9 cellular contexts compared by ENCODE assay signal in the genomic region with DNA sequence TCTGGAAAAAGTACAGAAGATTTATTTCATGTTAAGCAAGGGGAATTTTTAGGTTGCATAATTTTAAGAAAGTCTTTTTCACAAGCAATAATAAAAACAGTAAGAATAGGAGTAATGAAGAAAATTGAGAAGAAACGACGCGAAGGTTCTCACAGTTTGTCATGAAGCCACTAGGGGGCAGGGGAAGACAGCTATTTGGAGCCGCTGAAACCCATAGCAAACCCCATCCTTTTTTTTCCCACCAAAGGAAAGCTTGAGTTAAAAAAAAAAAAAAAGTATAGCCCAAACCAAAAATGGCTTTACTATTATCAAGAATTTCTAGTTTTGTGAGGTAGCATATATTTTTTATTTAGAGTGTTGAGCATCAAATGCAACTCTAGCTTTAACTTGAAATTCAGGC.
DNase-seq lines count a peak whose midpoint lies in the region; ATAC-seq and TF ChIP-seq lines count a peak whose summit lies in the region.
"Had no signal": no experiment of that assay in that cellular context is flagged by ENCODE, and none has a peak within 500 bp of the region (broad histone marks: within the 10 kb centered on the region; RNA-seq: fewer than 3 reads in every experiment).

No MANE protein-coding gene starts in this region.

- H3K79me1 ChIP-seq in H9 (ENCODE audit: insufficient read depth, low read depth, low read length, poor library complexity, severe bottlenecking) = no peaks in the 10 kb centered on the region

- H3K79me2 ChIP-seq in H9 (ENCODE audit: insufficient read depth, low read length) = no peaks in the 10 kb centered on the region
- H3K79me2 ChIP-seq in fibroblast of lung (ENCODE audit: control insufficient read depth, insufficient read depth, low read length) = no peaks in the 10 kb centered on the region

- no peak overlapping the region for H3K14ac ChIP-seq in H9 (ENCODE audit: insufficient read depth, low read length)

- H2BK12ac ChIP-seq in H9 (ENCODE audit: insufficient read length, low read depth, low read length) = no peak overlapping the region

- ATAC-seq in GM19351 (IDR thresholded peaks at IDR 0.05; ENCODE audit: unreplicated experiment) = no peak

- H2BK20ac ChIP-seq in H9 (ENCODE audit: low read depth, low read length, poor library complexity, severe bottlenecking) = no peak overlapping the region

- H3K27me3 Mint-ChIP-seq in H9 (ENCODE audit: low read depth) = peaks cover 12% of the 10 kb centered on the region

- in situ Hi-C loops in Caki2 (cut with HindIII; ENCODE audit: low pct_unique_long_range_greater_than_20kb, low sequenced_read_pairs) = no loop called here

- H3K27ac Mint-ChIP-seq in H9 = no peak overlapping the region
- H3K27ac Mint-ChIP-seq: T-helper 1 cell treated with Interleukin-12 subunit alpha and Interleukin-12 subunit beta and Interleukin-4 antibody, amounts not matched to agents 30 μg/mL and 1 μg/mL, for 36 hours had no signal

- H2BK5ac ChIP-seq in H9 (ENCODE audit: insufficient read length, low read length) = no peak overlapping the region

- no peak overlapping the region for H4K91ac ChIP-seq in H9 (ENCODE audit: insufficient read length, low read depth, low read length)

- H3K56ac ChIP-seq in H9 (ENCODE audit: insufficient read length, low read depth, low read length) = no peak overlapping the region

- H2AFZ ChIP-seq in H9 (ENCODE audit: low read length) (no peak overlapping the region), fibroblast of lung (ENCODE audit: low read length) (no peak overlapping the region)

- no CpG with 5 or more reads among the region's 4 CpGs for WGBS in H9 (ENCODE audit: extremely low coverage, insufficient read length, low lambda C conversion rate)

- H3K27ac ChIP-seq in H9 (ENCODE audit: insufficient read length, low read depth, low read length) (no peak overlapping the region), fibroblast of lung (ENCODE audit: insufficient read depth, low read length) (no peak overlapping the region), neutrophil (no peak overlapping the region), vagina (no peak overlapping the region)

- no peak overlapping the region for H3K4me3 Mint-ChIP-seq in H9
- H3K4me3 Mint-ChIP-seq: T-helper 1 cell treated with Interleukin-12 subunit alpha and Interleukin-12 subunit beta and Interleukin-4 antibody, amounts not matched to agents 30 μg/mL and 1 μg/mL, for 36 hours had no signal

- intact Hi-C loops in vagina (cut with DNase I) = loop anchor here (5.0 kb wide), 1 partner anchor 426 kb away; no protein-coding TSS in a partner anchor

- H3K23ac ChIP-seq in H9 (ENCODE audit: insufficient read length, low read depth, low read length) = no peak overlapping the region

- H3K4ac ChIP-seq in H9 (ENCODE audit: low read depth, low read length) = no peak overlapping the region

- H3K4me1 ChIP-seq in H9 (ENCODE audit: insufficient read depth, low read length) (no peaks in the 10 kb centered on the region), fibroblast of lung (ENCODE audit: control insufficient read depth, extremely low read depth, insufficient read depth, low read length) (no peaks in the 10 kb centered on the region), neutrophil (ENCODE audit: control insufficient read depth in 1 of 2, insufficient read depth in 1 of 2, low read depth in 1 of 2, low read length in 1 of 2) (no peaks in the 10 kb centered on the region), vagina (no peaks in the 10 kb centered on the region)

- H4K5ac ChIP-seq in H9 (ENCODE audit: insufficient read length, low read depth, low read length) = no peak overlapping the region

- no peak for TF ChIP-seq POLR2A in vagina (IDR thresholded peaks at IDR 0.05)

- no peak overlapping the region for H3K4me2 ChIP-seq in H9 (ENCODE audit: insufficient read depth, insufficient read length, low read length)
- no peak overlapping the region for H3K4me2 ChIP-seq in fibroblast of lung (ENCODE audit: extremely low read depth, insufficient read depth, low read length)

- peak; percentile 89 for TF ChIP-seq CTCF in H9 (conservative IDR thresholded peaks at IDR 0.05)
- peak; percentile 87 to 90 for TF ChIP-seq CTCF in fibroblast of lung (conservative IDR thresholded peaks at IDR 0.05 in 1 of 2, IDR thresholded peaks at IDR 0.05 in 1 of 2; ENCODE audit: low read depth in 1 of 2, low read length in 2 of 2)
- peak; percentile 59 for TF ChIP-seq CTCF in neutrophil (IDR thresholded peaks at IDR 0.05)
- TF ChIP-seq CTCF in vagina (IDR thresholded peaks at IDR 0.05) = peak in 2 of 3 experiments; percentile 69 to 75

- no peak overlapping the region for H2BK120ac ChIP-seq in H9 (ENCODE audit: low read depth, low read length, poor library complexity, severe bottlenecking)

- peak; percentile 20 for DNase-seq in Caki2 (ENCODE audit: low read depth)
- peak; percentile 33 for DNase-seq in H9
- peak; percentile 43 for DNase-seq in NCI-H345 treated with DMSO at 0.1 percent for 48 hours (lab: John Stamatoyannopoulos, UW; ENCODE audit: unreplicated experiment)
- DNase-seq in activated CD4-positive, alpha-beta T cell treated with anti-CD3 and anti-CD28 coated beads, Interleukin-2, amount 50 U/mL, for 4 hours = peak; percentile 37 to 43
- peak; percentile 43 to 74 for DNase-seq in fibroblast of lung (ENCODE audit: low read depth in 2 of 2)
- no peak for DNase-seq in vagina (ENCODE audit: extremely low spot score in 2 of 2)

- H3K27me3 ChIP-seq in H9 (ENCODE audit: insufficient read depth, low read length) = no peaks in the 10 kb centered on the region
- H3K27me3 ChIP-seq in fibroblast of lung (ENCODE audit: control insufficient read depth, insufficient read depth, low read length) = peaks cover 13% of the 10 kb centered on the region
- H3K27me3 ChIP-seq in neutrophil = no peaks in the 10 kb centered on the region
- no peaks in the 10 kb centered on the region for H3K27me3 ChIP-seq in vagina

- peaks cover 11 to 13% of the 10 kb centered on the region in 2 experiments for H3K9me3 Mint-ChIP-seq in H9

- H3K23me2 ChIP-seq in H9 (ENCODE audit: insufficient read length, low read depth, low read length, poor library complexity, severe bottlenecking) = no peaks in the 10 kb centered on the region

- H3K36me3 ChIP-seq in fibroblast of lung (ENCODE audit: control insufficient read depth, insufficient read depth, low read length) (no peaks in the 10 kb centered on the region), neutrophil (no peaks in the 10 kb centered on the region), vagina (no peaks in the 10 kb centered on the region)

- peaks cover 2 to 13% (median 9%) of the 10 kb centered on the region in 3 experiments; a peak in 6 of 7 replicates for H3K36me3 Mint-ChIP-seq in H9 (ENCODE audit: insufficient read depth in 1 of 3, low read depth in 3 of 3)

- H3K9me3 ChIP-seq in H9 (ENCODE audit: control insufficient read depth, low read depth, low read length) = no peaks in the 10 kb centered on the region
- H3K9me3 ChIP-seq in fibroblast of lung (ENCODE audit: control insufficient read depth, insufficient read depth, low read depth, low read length) = no peaks in the 10 kb centered on the region
- H3K9me3 ChIP-seq in neutrophil = no peaks in the 10 kb centered on the region
- no peaks in the 10 kb centered on the region for H3K9me3 ChIP-seq in vagina

- no peak overlapping the region for H3T11ph ChIP-seq in H9 (ENCODE audit: low read length)

- no peak overlapping the region for H3K18ac ChIP-seq in H9 (ENCODE audit: insufficient read length, low read depth, low read length)

- H3K9ac ChIP-seq in H9 (ENCODE audit: extremely low read depth, insufficient read length, low read length) = no peak overlapping the region
- no peak overlapping the region for H3K9ac ChIP-seq in fibroblast of lung (ENCODE audit: insufficient read depth, low read length)

- peaks cover 4% of the 10 kb centered on the region in 2 experiments; a peak in 2 of 4 replicates for H3K4me1 Mint-ChIP-seq in H9

- no peak overlapping the region for H3K4me3 ChIP-seq in fibroblast of lung (replicated peaks in 1 of 4; ENCODE audit: control extremely low read depth in 1 of 4, insufficient read depth in 1 of 4, low read depth in 3 of 4, low read length in 4 of 4)
- no peak overlapping the region for H3K4me3 ChIP-seq in neutrophil (ENCODE audit: low read depth in 1 of 2, low read length in 1 of 2)
- no peak overlapping the region for H3K4me3 ChIP-seq in vagina

- H4K8ac ChIP-seq in H9 (replicated peaks; ENCODE audit: insufficient read length, low read depth, low read length) = no peak overlapping the region

- H4K20me1 ChIP-seq in H9 (ENCODE audit: control insufficient read depth, insufficient read depth, insufficient read length) = no peaks in the 10 kb centered on the region
- no peaks in the 10 kb centered on the region for H4K20me1 ChIP-seq in fibroblast of lung (ENCODE audit: control insufficient read depth, extremely low read depth, insufficient read depth, low read length)

- no peak overlapping the region for H2AK5ac ChIP-seq in H9 (ENCODE audit: insufficient read length, low read length)

- no peak overlapping the region for H2BK15ac ChIP-seq in H9 (ENCODE audit: low read depth, low read length)

Comparison
In these comparisons a context has a peak if more than half of its experiments do, and no peak if none do; other contexts are left out.
1. DNase-seq: peak in Caki2 (single experiment), H9 (single experiment), NCI-H345 treated with DMSO at 0.1 percent for 48 hours (single experiment), activated CD4-positive, alpha-beta T cell treated with anti-CD3 and anti-CD28 coated beads, Interleukin-2, amount 50 U/mL, for 4 hours (2 of 2) and fibroblast of lung (2 of 2); none in vagina (0 of 2).
2. Peak in every context shown above with its lines, with median percentiles within 50 percentile points of each other: CTCF ChIP-seq.